ENCODE assay signal across 8 cellular contexts in genomic region chr2:47569658-47570398, GRCh38. TPM values are rescaled to one million over a fixed set of nuclear protein-coding genes. Genes with fewer than 3 reads are reported as not detected.
A peak's percentile ranks its signal among the peaks of the same experiment; 100 is the strongest.
DNase-seq lines count a peak whose midpoint lies in the region; ATAC-seq and TF ChIP-seq lines count a peak whose summit lies in the region.

No MANE protein-coding gene starts in this region.

- H3K4me3 ChIP-seq in Caco-2 (ENCODE audit: low read depth, low read length): peak overlapping the region; percentile 19; the same call in 1 of the 2 replicates

- peaks cover 7% of the 10 kb centered on the region for H3K4me1 ChIP-seq in Caco-2

- H3K9me3 Mint-ChIP-seq in Caco-2 (ENCODE audit: unreplicated experiment): no peaks in the 10 kb centered on the region
- H3K9me3 Mint-ChIP-seq in activated T-helper 2 cell treated with anti-CD3 and anti-CD28 coated beads, Interferon-gamma antibody, Interleukin-2, Interleukin-4, amounts not matched to agents 10 μg/mL and 5 μg/mL and 100 μg/mL, durations not matched to agents 14 hours and 24 hours and 36 hours: no peaks in the 10 kb centered on the region

- H3K9me3 ChIP-seq in Caco-2: no peaks in the 10 kb centered on the region

- ATAC-seq in left colon: peak; percentile 19
- no peak for ATAC-seq in HG02678 (IDR thresholded peaks at IDR 0.05; ENCODE audit: unreplicated experiment)
- no peak for ATAC-seq in GM19467 (IDR thresholded peaks at IDR 0.05; ENCODE audit: unreplicated experiment)
- ATAC-seq in HG03097 (IDR thresholded peaks at IDR 0.05; ENCODE audit: low FRiP score, unreplicated experiment): no peak
- ATAC-seq in HG03520 (IDR thresholded peaks at IDR 0.05; ENCODE audit: unreplicated experiment): no peak

- DNase-seq in Caco-2: peak in 1 of 2 experiments; percentile 26
- DNase-seq in HEK293T (ENCODE audit: extremely low spot score): peak; percentile 65
- no peak for DNase-seq in activated T-helper 2 cell treated with anti-CD3 and anti-CD28 coated beads, Interferon-gamma antibody, Interleukin-2, Interleukin-4, amounts not matched to agents 10 μg/mL and 5 μg/mL and 100 μg/mL, durations not matched to agents 14 hours and 24 hours and 36 hours (ENCODE audit: low spot score)
- no peak for DNase-seq in left colon

- peaks cover 10% of the 10 kb centered on the region for H3K27me3 ChIP-seq in Caco-2 (replicated peaks; ENCODE audit: control insufficient read depth, insufficient read depth, low read length)

- POLR2A ChIA-PET in Caco-2 (lab: Charles Lee): no interaction called here
- POLR2A ChIA-PET in HEK293T (lab: Yijun Ruan, JAX): no interaction called here

- H3K27ac Mint-ChIP-seq in Caco-2 (ENCODE audit: unreplicated experiment): no peak overlapping the region
- no peak overlapping the region for H3K27ac Mint-ChIP-seq in activated T-helper 2 cell treated with anti-CD3 and anti-CD28 coated beads, Interferon-gamma antibody, Interleukin-2, Interleukin-4, amounts not matched to agents 10 μg/mL and 5 μg/mL and 100 μg/mL, durations not matched to agents 14 hours and 24 hours and 36 hours

- no TSS peak for BruUV-seq in Caco-2 (replicated peaks; lab: Mats Ljungman, UMichigan)

- TF ChIP-seq CTCF in Caco-2 (IDR thresholded peaks at IDR 0.05; ENCODE audit: insufficient read depth in 1 of 2, low read depth in 1 of 2, low read length in 1 of 2, severe bottlenecking in 1 of 2, unreplicated experiment in 1 of 2): no peak

- peak overlapping the region; percentile 75 for H3K4me3 Mint-ChIP-seq in Caco-2 (ENCODE audit: unreplicated experiment)
- peak overlapping the region; percentile 69 for H3K4me3 Mint-ChIP-seq in activated T-helper 2 cell treated with anti-CD3 and anti-CD28 coated beads, Interferon-gamma antibody, Interleukin-2, Interleukin-4, amounts not matched to agents 10 μg/mL and 5 μg/mL and 100 μg/mL, durations not matched to agents 14 hours and 24 hours and 36 hours (ENCODE audit: low read depth)

- peaks cover 37% of the 10 kb centered on the region for H3K27me3 Mint-ChIP-seq in Caco-2 (ENCODE audit: insufficient read depth, unreplicated experiment)
- H3K27me3 Mint-ChIP-seq in activated T-helper 2 cell treated with anti-CD3 and anti-CD28 coated beads, Interferon-gamma antibody, Interleukin-2, Interleukin-4, amounts not matched to agents 10 μg/mL and 5 μg/mL and 100 μg/mL, durations not matched to agents 14 hours and 24 hours and 36 hours (ENCODE audit: low read depth): peaks cover 63% of the 10 kb centered on the region

- peaks cover 13% of the 10 kb centered on the region for H3K4me1 Mint-ChIP-seq in Caco-2 (ENCODE audit: low read depth, unreplicated experiment)
- H3K4me1 Mint-ChIP-seq in activated T-helper 2 cell treated with anti-CD3 and anti-CD28 coated beads, Interferon-gamma antibody, Interleukin-2, Interleukin-4, amounts not matched to agents 10 μg/mL and 5 μg/mL and 100 μg/mL, durations not matched to agents 14 hours and 24 hours and 36 hours (ENCODE audit: low read depth): peaks cover 5% of the 10 kb centered on the region

- intact Hi-C loops in Caco-2 (cut with micrococcal nuclease; ENCODE audit: unreplicated experiment): loop anchor here (5.0 kb wide), 1 partner anchor 197 kb away; no protein-coding TSS in a partner anchor
- intact Hi-C loops in activated T-helper 2 cell treated with anti-CD3 and anti-CD28 coated beads, Interferon-gamma antibody, Interleukin-2, Interleukin-4, amounts not matched to agents 10 μg/mL and 5 μg/mL and 100 μg/mL, durations not matched to agents 14 hours and 24 hours and 36 hours (cut with micrococcal nuclease): no loop called here
- intact Hi-C loops in left colon (cut with DNase I, micrococcal nuclease): no loop called here

- no peaks in the 10 kb centered on the region for H3K36me3 Mint-ChIP-seq in Caco-2 (ENCODE audit: insufficient read depth, unreplicated experiment)
- no peaks in the 10 kb centered on the region for H3K36me3 Mint-ChIP-seq in activated T-helper 2 cell treated with anti-CD3 and anti-CD28 coated beads, Interferon-gamma antibody, Interleukin-2, Interleukin-4, amounts not matched to agents 10 μg/mL and 5 μg/mL and 100 μg/mL, durations not matched to agents 14 hours and 24 hours and 36 hours (ENCODE audit: low read depth)

- no peaks in the 10 kb centered on the region for H3K36me3 ChIP-seq in Caco-2 (ENCODE audit: control insufficient read depth, insufficient read depth, low read length)

- CTCF ChIA-PET in Caco-2 (lab: Charles Lee): no interaction called here
- CTCF ChIA-PET in HEK293T (lab: Yijun Ruan, JAX): no interaction called here

TF ChIP-seq in HEK293T, 16 proteins besides CTCF, POLR2A, EP300 and RAD21:
- TF ChIP-seq, protein P1, sequence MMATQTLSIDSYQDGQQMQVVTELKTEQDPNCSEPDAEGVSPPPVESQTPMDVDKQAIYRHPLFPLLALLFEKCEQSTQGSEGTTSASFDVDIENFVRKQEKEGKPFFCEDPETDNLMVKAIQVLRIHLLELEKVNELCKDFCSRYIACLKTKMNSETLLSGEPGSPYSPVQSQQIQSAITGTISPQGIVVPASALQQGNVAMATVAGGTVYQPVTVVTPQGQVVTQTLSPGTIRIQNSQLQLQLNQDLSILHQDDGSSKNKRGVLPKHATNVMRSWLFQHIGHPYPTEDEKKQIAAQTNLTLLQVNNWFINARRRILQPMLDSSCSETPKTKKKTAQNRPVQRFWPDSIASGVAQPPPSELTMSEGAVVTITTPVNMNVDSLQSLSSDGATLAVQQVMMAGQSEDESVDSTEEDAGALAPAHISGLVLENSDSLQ (IDR thresholded peaks at IDR 0.05): no peak
- TF ChIP-seq L3MBTL2 (conservative IDR thresholded peaks at IDR 0.05) (no peak), ZNF384 (IDR thresholded peaks at IDR 0.05) (no peak), HDGF (IDR thresholded peaks at IDR 0.05; ENCODE audit: borderline replicate concordance) (no peak), ARNT (IDR thresholded peaks at IDR 0.05) (no peak), LEF1 (IDR thresholded peaks at IDR 0.05; ENCODE audit: borderline replicate concordance) (no peak), TARDBP (IDR thresholded peaks at IDR 0.05) (no peak), NFRKB (IDR thresholded peaks at IDR 0.05) (no peak), FOXA1 (IDR thresholded peaks at IDR 0.05) (no peak), BHLHE40 (IDR thresholded peaks at IDR 0.05; ENCODE audit: borderline replicate concordance) (no peak)

RNA-seq across cellular contexts. Expression of gene KCNK12, which starts 1.0 kb away (rescaled TPM):
- total RNA-seq in Caco-2 (2022): 0.07 TPM in 1 of 2 replicates, not detected in the other
- 0.21 and 0.23 TPM in 2 replicates for total RNA-seq in activated T-helper 2 cell treated with anti-CD3 and anti-CD28 coated beads, Interferon-gamma antibody, Interleukin-2, Interleukin-4, amounts not matched to agents 10 μg/mL and 5 μg/mL and 100 μg/mL, durations not matched to agents 14 hours and 24 hours and 36 hours
- under 1 TPM in 1 of 2 donors, not detected in 1; 0.11 TPM for total RNA-seq in left colon
